12 cellular contexts compared by ENCODE assay signal in the genomic region with DNA sequence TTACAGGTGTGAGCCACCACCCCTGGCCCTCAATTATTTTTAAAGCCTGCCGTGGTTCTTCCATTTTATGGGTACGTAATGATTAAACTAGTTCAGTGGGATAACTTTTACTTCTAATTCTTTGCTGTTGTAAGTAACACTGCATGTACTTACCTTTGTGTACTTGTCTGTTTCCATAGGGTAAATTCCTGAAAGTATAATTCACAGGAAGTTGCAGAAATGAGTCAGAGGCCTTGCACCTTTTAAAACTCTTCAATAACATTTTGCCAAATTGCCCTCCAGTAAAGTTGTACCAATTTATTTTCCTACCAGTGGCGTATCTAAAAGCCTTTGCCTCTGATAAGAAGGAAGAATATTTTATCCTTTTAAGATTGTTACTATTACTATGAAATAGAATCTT.
DNase-seq lines count a peak whose midpoint lies in the region; ATAC-seq and TF ChIP-seq lines count a peak whose summit lies in the region.
"Had no signal": no experiment of that assay in that cellular context is flagged by ENCODE, and none has a peak within 500 bp of the region (broad histone marks: within the 10 kb centered on the region; RNA-seq: fewer than 3 reads in every experiment).

No MANE protein-coding gene starts in this region.

- peak overlapping the region; percentile 12 for H3K4me3 Mint-ChIP-seq in activated CD4-positive, alpha-beta T cell treated with anti-CD3 and anti-CD28 coated beads, Interleukin-2, amount 10 ng/mL, durations not matched to agents 24 days and 14 days
- H3K4me3 Mint-ChIP-seq in progenitor cell of endocrine pancreas (ENCODE audit: low read depth): no peak overlapping the region

- H3K4me3 ChIP-seq in RWPE2 (ENCODE audit: severe bottlenecking) (no peak overlapping the region), transverse colon (no peak overlapping the region)

- no peak for TF ChIP-seq CTCF in RWPE2 (IDR thresholded peaks at IDR 0.05; ENCODE audit: poor library complexity, severe bottlenecking)
- no peak for TF ChIP-seq CTCF in transverse colon (IDR thresholded peaks at IDR 0.05)
- TF ChIP-seq CTCF in progenitor cell of endocrine pancreas (IDR thresholded peaks at IDR 0.05; ENCODE audit: unreplicated experiment): no peak

- H3K9me3 ChIP-seq in RWPE2 (ENCODE audit: severe bottlenecking) (no peaks in the 10 kb centered on the region), transverse colon (no peaks in the 10 kb centered on the region)

- no peak for DNase-seq in activated CD4-positive, alpha-beta T cell treated with anti-CD3 and anti-CD28 coated beads, Interleukin-2, amount 10 ng/mL, durations not matched to agents 24 days and 14 days
- DNase-seq in activated CD4-positive, alpha-beta T cell treated with anti-CD3 and anti-CD28 coated beads, Interleukin-2, amount 50 U/mL, for 1 hour: no peak
- DNase-seq in RWPE2 (ENCODE audit: low spot score) (no peak), dermis blood vessel endothelial cell (peak; percentile 78), renal cortical epithelial cell (ENCODE audit: low read depth) (peak; percentile 94), transverse colon (no peak), progenitor cell of endocrine pancreas (ENCODE audit: low spot score, unreplicated experiment) (no peak)
- DNase-seq: left ventricle myocardium superior; NCI-H69; occipital lobe; stimulated activated CD4-positive, alpha-beta T cell treated with anti-CD3 and anti-CD28 coated beads, Interleukin-4, amount 100 ng/mL, for 4 hours had no signal

- intact Hi-C loops in activated CD4-positive, alpha-beta T cell treated with anti-CD3 and anti-CD28 coated beads, Interleukin-2, amount 10 ng/mL, durations not matched to agents 24 days and 14 days (cut with micrococcal nuclease): no loop called here
- intact Hi-C loops in transverse colon (cut with DNase I; ENCODE audit: low total_unique reads): no loop called here

- no peaks in the 10 kb centered on the region for H3K27me3 Mint-ChIP-seq in activated CD4-positive, alpha-beta T cell treated with anti-CD3 and anti-CD28 coated beads, Interleukin-2, amount 10 ng/mL, durations not matched to agents 24 days and 14 days
- no peaks in the 10 kb centered on the region for H3K27me3 Mint-ChIP-seq in progenitor cell of endocrine pancreas

- H3K36me3 Mint-ChIP-seq in activated CD4-positive, alpha-beta T cell treated with anti-CD3 and anti-CD28 coated beads, Interleukin-2, amount 10 ng/mL, durations not matched to agents 24 days and 14 days (ENCODE audit: low read depth): peaks cover 80% of the 10 kb centered on the region
- peaks cover 9% of the 10 kb centered on the region for H3K36me3 Mint-ChIP-seq in progenitor cell of endocrine pancreas (ENCODE audit: insufficient read depth)

- in situ Hi-C loops in transverse colon (cut with MboI; ENCODE audit: low pct_ligation_motif_present in 1 of 4, low pct_unique_long_range_greater_than_20kb in 1 of 4, low sequenced_read_pairs in 3 of 4): no loop called here

- H3K27ac ChIP-seq in RWPE2 (ENCODE audit: poor library complexity, severe bottlenecking) (peak overlapping the region; percentile 97), transverse colon (no peak overlapping the region)

- no peak for TF ChIP-seq POLR2A in transverse colon (IDR thresholded peaks at IDR 0.05)

- WGBS in transverse colon (ENCODE audit: low coverage in 1 of 2), 2 donors: 87% methylated on average over 3 of the region's 3 CpGs

- ATAC-seq in RWPE2 (ENCODE audit: low read depth): peak; percentile 74
- ATAC-seq in HG02884 (IDR thresholded peaks at IDR 0.05; ENCODE audit: unreplicated experiment): no peak
- ATAC-seq: left ventricle myocardium superior had no signal

- peaks cover 81% of the 10 kb centered on the region for H3K4me1 Mint-ChIP-seq in activated CD4-positive, alpha-beta T cell treated with anti-CD3 and anti-CD28 coated beads, Interleukin-2, amount 10 ng/mL, durations not matched to agents 24 days and 14 days
- peaks cover 4% of the 10 kb centered on the region for H3K4me1 Mint-ChIP-seq in progenitor cell of endocrine pancreas (ENCODE audit: low read depth)

- H3K27me3 ChIP-seq in RWPE2 (ENCODE audit: insufficient read depth, poor library complexity, severe bottlenecking) (no peaks in the 10 kb centered on the region), transverse colon (no peaks in the 10 kb centered on the region)

- H3K4me1 ChIP-seq in RWPE2 (ENCODE audit: insufficient read depth, poor library complexity, severe bottlenecking): peaks cover 81% of the 10 kb centered on the region
- H3K4me1 ChIP-seq in transverse colon: peaks cover 4 to 39% (median 15%) of the 10 kb centered on the region in 4 donors

- H3K9me3 Mint-ChIP-seq in activated CD4-positive, alpha-beta T cell treated with anti-CD3 and anti-CD28 coated beads, Interleukin-2, amount 10 ng/mL, durations not matched to agents 24 days and 14 days: peaks cover 6% of the 10 kb centered on the region
- no peaks in the 10 kb centered on the region for H3K9me3 Mint-ChIP-seq in progenitor cell of endocrine pancreas (ENCODE audit: low read depth)

- peaks cover 43% of the 10 kb centered on the region for H3K36me3 ChIP-seq in RWPE2 (ENCODE audit: low read depth)
- no peaks in the 10 kb centered on the region for H3K36me3 ChIP-seq in transverse colon

- TF ChIP-seq EP300 in transverse colon (IDR thresholded peaks at IDR 0.05; ENCODE audit: low read depth): no peak

- H3K27ac Mint-ChIP-seq in activated CD4-positive, alpha-beta T cell treated with anti-CD3 and anti-CD28 coated beads, Interleukin-2, amount 10 ng/mL, durations not matched to agents 24 days and 14 days: peak overlapping the region; percentile 82
- H3K27ac Mint-ChIP-seq in progenitor cell of endocrine pancreas: no peak overlapping the region

Comparison
In these comparisons a context has a peak if more than half of its experiments do, and no peak if none do; other contexts are left out.
1. DNase-seq: peak in dermis blood vessel endothelial cell (single experiment) and renal cortical epithelial cell (single experiment); none in activated CD4-positive, alpha-beta T cell treated with anti-CD3 and anti-CD28 coated beads, Interleukin-2, amount 10 ng/mL, durations not matched to agents 24 days and 14 days (single experiment), activated CD4-positive, alpha-beta T cell treated with anti-CD3 and anti-CD28 coated beads, Interleukin-2, amount 50 U/mL, for 1 hour (single experiment), RWPE2 (single experiment), transverse colon (single experiment) and progenitor cell of endocrine pancreas (single experiment).